ENCODE assay signal across 13 cellular contexts in genomic region chr3:117486709-117487394, GRCh38.
DNase-seq lines count a peak whose midpoint lies in the region; ATAC-seq and TF ChIP-seq lines count a peak whose summit lies in the region.
"Had no signal": no experiment of that assay in that cellular context is flagged by ENCODE, and none has a peak within 500 bp of the region (broad histone marks: within the 10 kb centered on the region; RNA-seq: fewer than 3 reads in every experiment).

No MANE protein-coding gene starts in this region.

- no peak overlapping the region for H3K14ac ChIP-seq in neuronal stem cell (ENCODE audit: low read length)

- H2AK5ac ChIP-seq in neuronal stem cell (ENCODE audit: low read depth, low read length): no peak overlapping the region

- H3K23ac ChIP-seq in neuronal stem cell (ENCODE audit: low read depth, low read length, poor library complexity): no peak overlapping the region

- no peak overlapping the region for H3K4me2 ChIP-seq in neuronal stem cell (ENCODE audit: insufficient read depth, low read length, poor library complexity, severe bottlenecking)

- H3K27me3 ChIP-seq in neuronal stem cell (ENCODE audit: control insufficient read depth in 3 of 3, insufficient read depth in 3 of 3, low read depth in 1 of 3, low read length in 3 of 3) (no peaks in the 10 kb centered on the region), ascending aorta (no peaks in the 10 kb centered on the region)
- H3K27me3 ChIP-seq: left lung, ovary, tibial nerve had no signal

- H3K9me3 ChIP-seq in neuronal stem cell (replicated peaks in 1 of 2; ENCODE audit: control insufficient read depth in 2 of 2, insufficient read depth in 1 of 2, low read depth in 1 of 2, low read length in 2 of 2) (no peaks in the 10 kb centered on the region), ascending aorta (no peaks in the 10 kb centered on the region)
- H3K9me3 ChIP-seq: left lung, ovary, tibial nerve had no signal

- no peak for TF ChIP-seq CTCF in ascending aorta (IDR thresholded peaks at IDR 0.05)

- H3K4me1 ChIP-seq in neuronal stem cell (ENCODE audit: control insufficient read depth in 2 of 2, insufficient read depth in 1 of 2, low read depth in 1 of 2, low read length in 2 of 2): peaks cover 4 to 5% of the 10 kb centered on the region in 2 donors
- no peaks in the 10 kb centered on the region for H3K4me1 ChIP-seq in ascending aorta
- H3K4me1 ChIP-seq: left lung, tibial nerve had no signal

- no peak overlapping the region for H3K4ac ChIP-seq in neuronal stem cell (ENCODE audit: low read length)

- H3K27ac ChIP-seq in neuronal stem cell (replicated peaks; ENCODE audit: low read length) (no peak overlapping the region), ascending aorta (no peak overlapping the region)
- H3K27ac ChIP-seq: left lung, ovary, tibial nerve had no signal

- H3K36me3 ChIP-seq in neuronal stem cell (replicated peaks in 1 of 2; ENCODE audit: control insufficient read depth in 2 of 2, insufficient read depth in 2 of 2, low read length in 2 of 2) (no peaks in the 10 kb centered on the region), ascending aorta (no peaks in the 10 kb centered on the region)
- H3K36me3 ChIP-seq: left lung, ovary, tibial nerve had no signal

- WGBS in neuronal stem cell (ENCODE audit: extremely low coverage in 2 of 2, insufficient read length in 2 of 2, insufficient replicate concordance in 1 of 2), 2 donors: no CpG with 5 or more reads among the region's 4 CpGs

- peak; percentile 78 for ATAC-seq in HG02763 (IDR thresholded peaks at IDR 0.05; ENCODE audit: unreplicated experiment)
- ATAC-seq: activated T-cell treated with anti-CD3 and anti-CD28 coated beads, Interleukin-2, amount 50 U/mL, for 72 hours; left lung had no signal

- no peak overlapping the region for H2BK120ac ChIP-seq in neuronal stem cell (ENCODE audit: low read depth, low read length)

- H2BK12ac ChIP-seq in neuronal stem cell (ENCODE audit: low read length): no peak overlapping the region

- no peak overlapping the region for H4K91ac ChIP-seq in neuronal stem cell (ENCODE audit: low read depth, low read length, poor library complexity)

- H3K9ac ChIP-seq in neuronal stem cell (ENCODE audit: low read depth, low read length, poor library complexity): no peak overlapping the region

- DNase-seq in NCI-H82 (lab: John Stamatoyannopoulos, UW) (peak; percentile 42), NCI-H82 treated with DMSO at 0.1 percent for 48 hours (lab: John Stamatoyannopoulos, UW; ENCODE audit: unreplicated experiment) (no peak), NCI-H1105 treated with DMSO at 0.1 percent for 48 hours (lab: John Stamatoyannopoulos, UW) (peak; percentile 53), neuronal stem cell (ENCODE audit: low spot score) (no peak), ascending aorta (ENCODE audit: low spot score in 2 of 2) (no peak), LoVo (ENCODE audit: low spot score) (no peak), posterior cingulate gyrus (no peak)
- DNase-seq: activated T-cell treated with anti-CD3 and anti-CD28 coated beads, Interleukin-2, amount 50 U/mL, for 72 hours; DND-41; left lung; ovary had no signal

- H3K4me3 ChIP-seq in neuronal stem cell (ENCODE audit: low read length in 2 of 2): no peak overlapping the region
- no peak overlapping the region for H3K4me3 ChIP-seq in ascending aorta
- H3K4me3 ChIP-seq: left lung, ovary, tibial nerve had no signal

- peak overlapping the region; percentile 57 for H2AFZ ChIP-seq in neuronal stem cell (ENCODE audit: low read length)

- no peak overlapping the region for H2BK15ac ChIP-seq in neuronal stem cell (ENCODE audit: low read length)

- no peak overlapping the region for H3K18ac ChIP-seq in neuronal stem cell (ENCODE audit: low read length)

- H3K79me1 ChIP-seq in neuronal stem cell (ENCODE audit: low read depth, low read length): no peaks in the 10 kb centered on the region

- intact Hi-C loops in ascending aorta (cut with DNase I) (no loop called here), posterior cingulate gyrus (cut with DNase I) (no loop called here)

- no peak overlapping the region for H4K8ac ChIP-seq in neuronal stem cell (ENCODE audit: low read depth, low read length)

- no peak overlapping the region for H2BK5ac ChIP-seq in neuronal stem cell (ENCODE audit: low read length)

Comparison
In these comparisons a context has a peak if more than half of its experiments do, and no peak if none do; other contexts are left out.
1. DNase-seq: peak in NCI-H82 (single experiment) and NCI-H1105 treated with DMSO at 0.1 percent for 48 hours (single experiment); none in NCI-H82 treated with DMSO at 0.1 percent for 48 hours (single experiment), neuronal stem cell (single experiment), ascending aorta (0 of 2), LoVo (single experiment) and posterior cingulate gyrus (0 of 10).